In genomic region chr3:126679318-126679751, GRCh38 we compare ENCODE assay signal across 1 cellular context.
TF ChIP-seq lines count a peak whose summit lies in the region.

No MANE protein-coding gene starts in this region.

TF ChIP-seq in IMR-90, 13 proteins besides CTCF, POLR2A, EP300 and RAD21:
- 0 out of 2 replicates have a peak, but pooled peaks have one; percentile 34 for TF ChIP-seq MXI1 (IDR thresholded peaks at IDR 0.05; ENCODE audit: borderline replicate concordance, low read depth, low read length)
- no peak for TF ChIP-seq RFX5 (IDR thresholded peaks at IDR 0.05; ENCODE audit: low read depth, low read length)
- TF ChIP-seq USF2 (IDR thresholded peaks at IDR 0.05; ENCODE audit: low read depth, low read length), result peak; percentile 47; the same call in 1 of the 2 replicates
- no peak for TF ChIP-seq FOS (IDR thresholded peaks at IDR 0.05; ENCODE audit: low read depth, low read length)
- TF ChIP-seq MAFK (IDR thresholded peaks at IDR 0.05; ENCODE audit: low read depth, low read length), result no peak
- TF ChIP-seq MAZ (IDR thresholded peaks at IDR 0.05; ENCODE audit: borderline replicate concordance, low read depth, low read length), result peak; percentile 34; the same call in 1 of the 2 replicates
- no peak for TF ChIP-seq ELK1 (IDR thresholded peaks at IDR 0.05; ENCODE audit: borderline replicate concordance, low read depth, low read length)
- TF ChIP-seq NFE2L2 (IDR thresholded peaks at IDR 0.05; ENCODE audit: low read depth, low read length), result no peak
- no peak for TF ChIP-seq CHD1 (IDR thresholded peaks at IDR 0.05; ENCODE audit: low read depth, low read length)
- no peak for TF ChIP-seq CEBPB (IDR thresholded peaks at IDR 0.05; ENCODE audit: low read depth, low read length)
- no peak for TF ChIP-seq RCOR1 (IDR thresholded peaks at IDR 0.05; ENCODE audit: insufficient replicate concordance, low read length)
- peak; percentile 63 for TF ChIP-seq SMC3 (IDR thresholded peaks at IDR 0.05; ENCODE audit: low read depth, low read length)
- TF ChIP-seq BHLHE40 (IDR thresholded peaks at IDR 0.05; ENCODE audit: low read depth, low read length), result peak; percentile 81
TF ChIP-seq in IMR-90: peak in this region for 5.
